In genomic region chr12:116456307-116456641, GRCh38 we compare ENCODE assay signal across 2 cellular contexts.
TF ChIP-seq lines count a peak whose summit lies in the region.

No MANE protein-coding gene starts in this region.

TF ChIP-seq in GM23338, 12 proteins besides CTCF, POLR2A, EP300 and RAD21 (continued from another document):
- TF ChIP-seq REST (IDR thresholded peaks at IDR 0.05; ENCODE audit: unreplicated experiment) (no peak), EZH2 (IDR thresholded peaks at IDR 0.05; ENCODE audit: low read depth, unreplicated experiment) (no peak), ETS1 (IDR thresholded peaks at IDR 0.05) (no peak), JUNB (IDR thresholded peaks at IDR 0.05; ENCODE audit: unreplicated experiment) (no peak), CREB1 (CRISPR knock-in tag; IDR thresholded peaks at IDR 0.05; ENCODE audit: low read depth) (no peak), ZNF462 (CRISPR knock-in tag; IDR thresholded peaks at IDR 0.05) (no peak), POLR2AphosphoS5 (IDR thresholded peaks at IDR 0.05; ENCODE audit: low read depth) (no peak), STAT1 (IDR thresholded peaks at IDR 0.05; ENCODE audit: unreplicated experiment) (no peak), EZH2phosphoT487 (IDR thresholded peaks at IDR 0.05; ENCODE audit: unreplicated experiment) (no peak)

TF ChIP-seq in K562, 482 proteins besides CTCF, POLR2A, EP300 and RAD21:
- TF ChIP-seq, protein P1, sequence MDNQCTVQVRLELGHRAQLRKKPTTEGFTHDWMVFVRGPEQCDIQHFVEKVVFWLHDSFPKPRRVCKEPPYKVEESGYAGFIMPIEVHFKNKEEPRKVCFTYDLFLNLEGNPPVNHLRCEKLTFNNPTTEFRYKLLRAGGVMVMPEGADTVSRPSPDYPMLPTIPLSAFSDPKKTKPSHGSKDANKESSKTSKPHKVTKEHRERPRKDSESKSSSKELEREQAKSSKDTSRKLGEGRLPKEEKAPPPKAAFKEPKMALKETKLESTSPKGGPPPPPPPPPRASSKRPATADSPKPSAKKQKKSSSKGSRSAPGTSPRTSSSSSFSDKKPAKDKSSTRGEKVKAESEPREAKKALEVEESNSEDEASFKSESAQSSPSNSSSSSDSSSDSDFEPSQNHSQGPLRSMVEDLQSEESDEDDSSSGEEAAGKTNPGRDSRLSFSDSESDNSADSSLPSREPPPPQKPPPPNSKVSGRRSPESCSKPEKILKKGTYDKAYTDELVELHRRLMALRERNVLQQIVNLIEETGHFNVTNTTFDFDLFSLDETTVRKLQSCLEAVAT (IDR thresholded peaks at IDR 0.05), result peak in 1 of 2 experiments; percentile 85; a peak in 2 of 4 replicates
- no peak for TF ChIP-seq SREBF1 (IDR thresholded peaks at IDR 0.05; ENCODE audit: borderline replicate concordance, low read depth, low read length)
- no peak for TF ChIP-seq ELF4 (CRISPR knock-in tag; IDR thresholded peaks at IDR 0.05)
- TF ChIP-seq MEF2A (IDR thresholded peaks at IDR 0.05; ENCODE audit: control insufficient read depth, low read depth, low read length), result no peak
- no peak for TF ChIP-seq MTA2 (IDR thresholded peaks at IDR 0.05; ENCODE audit: low read depth)
- TF ChIP-seq, protein P2, sequence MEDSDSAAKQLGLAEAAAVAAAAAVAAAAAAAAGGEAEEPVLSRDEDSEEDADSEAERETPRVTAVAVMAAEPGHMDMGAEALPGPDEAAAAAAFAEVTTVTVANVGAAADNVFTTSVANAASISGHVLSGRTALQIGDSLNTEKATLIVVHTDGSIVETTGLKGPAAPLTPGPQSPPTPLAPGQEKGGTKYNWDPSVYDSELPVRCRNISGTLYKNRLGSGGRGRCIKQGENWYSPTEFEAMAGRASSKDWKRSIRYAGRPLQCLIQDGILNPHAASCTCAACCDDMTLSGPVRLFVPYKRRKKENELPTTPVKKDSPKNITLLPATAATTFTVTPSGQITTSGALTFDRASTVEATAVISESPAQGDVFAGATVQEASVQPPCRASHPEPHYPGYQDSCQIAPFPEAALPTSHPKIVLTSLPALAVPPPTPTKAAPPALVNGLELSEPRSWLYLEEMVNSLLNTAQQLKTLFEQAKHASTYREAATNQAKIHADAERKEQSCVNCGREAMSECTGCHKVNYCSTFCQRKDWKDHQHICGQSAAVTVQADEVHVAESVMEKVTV (CRISPR knock-in tag; IDR thresholded peaks at IDR 0.05), result no peak
- no peak for TF ChIP-seq ZNF280A (IDR thresholded peaks at IDR 0.05; ENCODE audit: low read depth, partially characterized antibody)
TF ChIP-seq in K562: peak in this region for 1.
